1 cellular context compared by ENCODE assay signal in the genomic region with DNA sequence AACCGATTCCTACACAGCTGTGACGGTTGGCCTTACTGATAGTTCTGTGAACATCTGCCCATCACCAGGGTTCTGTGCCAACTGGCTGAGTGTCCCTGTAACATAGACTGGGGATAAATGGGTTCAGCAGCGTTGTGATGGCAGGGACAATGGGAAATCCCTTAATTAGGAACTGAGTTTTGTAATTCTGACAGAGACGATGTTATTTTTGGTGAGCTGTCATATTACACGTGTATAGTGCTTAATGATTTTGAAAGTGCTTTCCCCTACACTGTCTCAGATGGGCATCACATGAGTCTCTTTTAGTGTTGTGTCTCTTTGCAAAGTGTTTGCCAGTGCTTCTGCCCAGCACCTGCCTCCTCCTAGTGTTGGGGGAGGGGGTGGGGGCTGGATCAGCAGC.
TF ChIP-seq lines count a peak whose summit lies in the region.

No MANE protein-coding gene starts in this region.

TF ChIP-seq in WTC11, 78 proteins besides CTCF, POLR2A, EP300 and RAD21 (continued from another document):
- TF ChIP-seq, protein P1, sequence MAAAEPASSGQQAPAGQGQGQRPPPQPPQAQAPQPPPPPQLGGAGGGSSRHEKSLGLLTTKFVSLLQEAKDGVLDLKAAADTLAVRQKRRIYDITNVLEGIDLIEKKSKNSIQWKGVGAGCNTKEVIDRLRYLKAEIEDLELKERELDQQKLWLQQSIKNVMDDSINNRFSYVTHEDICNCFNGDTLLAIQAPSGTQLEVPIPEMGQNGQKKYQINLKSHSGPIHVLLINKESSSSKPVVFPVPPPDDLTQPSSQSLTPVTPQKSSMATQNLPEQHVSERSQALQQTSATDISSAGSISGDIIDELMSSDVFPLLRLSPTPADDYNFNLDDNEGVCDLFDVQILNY (CRISPR knock-in tag; IDR thresholded peaks at IDR 0.05) = no peak
- TF ChIP-seq NR1H2 (CRISPR knock-in tag; IDR thresholded peaks at IDR 0.05) = no peak
TF ChIP-seq in WTC11: peak in this region for 0.
